10 cellular contexts compared by ENCODE assay signal in the genomic region with DNA sequence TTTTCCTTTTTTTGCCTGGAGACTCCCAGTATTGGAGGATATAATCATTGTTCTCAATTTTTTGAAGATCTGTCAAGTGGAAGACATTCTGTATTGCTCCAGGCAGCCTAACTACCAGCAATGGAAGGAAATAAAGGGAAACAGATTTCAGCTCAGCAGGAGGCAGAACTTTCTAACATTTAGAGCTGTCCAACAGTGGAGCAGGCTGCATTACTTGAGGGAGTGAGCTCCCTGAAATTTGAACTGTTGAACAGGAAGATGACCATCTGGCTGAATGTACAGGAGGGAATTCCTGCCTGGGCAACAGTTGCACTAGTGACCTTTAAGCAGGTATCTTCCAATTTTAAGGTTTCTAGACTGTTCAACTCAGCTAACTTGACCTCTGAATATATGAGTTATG. TPM values are rescaled to one million over a fixed set of nuclear protein-coding genes. Genes with fewer than 3 reads are reported as not detected.
DNase-seq lines count a peak whose midpoint lies in the region; ATAC-seq, FAIRE-seq and TF ChIP-seq lines count a peak whose summit lies in the region.
"Had no signal": no experiment of that assay in that cellular context is flagged by ENCODE, and none has a peak within 500 bp of the region (broad histone marks: within the 10 kb centered on the region; RNA-seq: fewer than 3 reads in every experiment).

No MANE protein-coding gene starts in this region.

- peaks cover 7% of the 10 kb centered on the region for H3K36me3 ChIP-seq in osteoblast (ENCODE audit: insufficient read depth, low read length)

- H3K4me2 ChIP-seq in osteoblast (ENCODE audit: insufficient read depth, low read length), result no peak overlapping the region

- DNase-seq in NCI-H2171 treated with DMSO at 0.1 percent for 48 hours (lab: John Stamatoyannopoulos, UW) (peak; percentile 68), NCI-H2171 (lab: John Stamatoyannopoulos, UW) (no peak), NCI-H524 treated with DMSO at 0.1 percent for 48 hours (lab: John Stamatoyannopoulos, UW) (peak; percentile 70), osteoblast (ENCODE audit: insufficient read length, low spot score, missing footprints) (peak; percentile 87), D721Med (ENCODE audit: insufficient read length, low spot score) (no peak), NCI-H1436 treated with DMSO at 0.1 percent for 48 hours (lab: John Stamatoyannopoulos, UW) (no peak)
- DNase-seq: mammary epithelial cell, NCI-H1048 had no signal

- H3K27ac Mint-ChIP-seq in brain, result peak overlapping the region; percentile 45 to 95 (median 92)

- H3K4me3 ChIP-seq in osteoblast (ENCODE audit: insufficient read depth, low read length), result no peak overlapping the region

- peaks cover 11% of the 10 kb centered on the region for H3K27me3 Mint-ChIP-seq in brain

- H3K79me2 ChIP-seq in osteoblast (ENCODE audit: insufficient read depth, low read length), result peaks cover 40% of the 10 kb centered on the region

- no peak overlapping the region for H2AFZ ChIP-seq in osteoblast (ENCODE audit: low read length)

- H3K4me3 Mint-ChIP-seq in brain, result peak overlapping the region; percentile 89 to 97 (median 95)

- no peak for FAIRE-seq in D721Med (lab: Jason Lieb, UNC)

- TF ChIP-seq CTCF in brain (conservative IDR thresholded peaks at IDR 0.05), result no peak
- TF ChIP-seq CTCF in osteoblast (IDR thresholded peaks at IDR 0.05; ENCODE audit: extremely low read depth, low read depth, low read length), result no peak
- TF ChIP-seq CTCF in D721Med (IDR thresholded peaks at IDR 0.05; ENCODE audit: insufficient read depth, missing control alignments), result no peak

- H3K4me1 ChIP-seq in osteoblast (ENCODE audit: insufficient read depth, low read length), result peaks cover 5% of the 10 kb centered on the region

- H3K9me3 ChIP-seq in osteoblast (ENCODE audit: low read depth, low read length), result no peaks in the 10 kb centered on the region

- peaks cover 0 to 3% (median 0%) of the 10 kb centered on the region in 5 experiments for H3K9me3 Mint-ChIP-seq in brain

- ATAC-seq in HG03442 (IDR thresholded peaks at IDR 0.05; ENCODE audit: unreplicated experiment), result no peak

- peaks cover 17% of the 10 kb centered on the region for H4K20me1 ChIP-seq in osteoblast (ENCODE audit: insufficient read depth, low read length)

- no peaks in the 10 kb centered on the region for H3K27me3 ChIP-seq in osteoblast (ENCODE audit: insufficient read depth, low read length)

- H3K36me3 Mint-ChIP-seq in brain, result peaks cover 26% of the 10 kb centered on the region

- no peak overlapping the region for H3K27ac ChIP-seq in osteoblast (ENCODE audit: low read depth, low read length)

- peaks cover 45% of the 10 kb centered on the region for H3K4me1 Mint-ChIP-seq in brain

RNA-seq across cellular contexts. Expression of gene GAPVD1, which starts 1.1 kb away (rescaled TPM):
- polyA plus RNA-seq in brain (ENCODE audit: insufficient read depth, low read depth, low replicate concordance), result 18.4 TPM
- 74.0 and 80.3 TPM in 2 replicates for total RNA-seq in osteoblast

RNA-seq across cellular contexts. Expression of gene HSPA5, which starts 19.4 kb away (rescaled TPM):
- polyA plus RNA-seq in brain (ENCODE audit: insufficient read depth, low read depth, low replicate concordance), result 136 TPM
- 101 and 121 TPM in 2 replicates for total RNA-seq in osteoblast

Comparison
In these comparisons a context has a peak if more than half of its experiments do, and no peak if none do; other contexts are left out.
1. DNase-seq: peak in NCI-H2171 treated with DMSO at 0.1 percent for 48 hours (single experiment), NCI-H524 treated with DMSO at 0.1 percent for 48 hours (single experiment) and osteoblast (single experiment); none in NCI-H2171 (single experiment), D721Med (single experiment) and NCI-H1436 treated with DMSO at 0.1 percent for 48 hours (single experiment).